1 cellular context compared by ENCODE assay signal in the genomic region with DNA sequence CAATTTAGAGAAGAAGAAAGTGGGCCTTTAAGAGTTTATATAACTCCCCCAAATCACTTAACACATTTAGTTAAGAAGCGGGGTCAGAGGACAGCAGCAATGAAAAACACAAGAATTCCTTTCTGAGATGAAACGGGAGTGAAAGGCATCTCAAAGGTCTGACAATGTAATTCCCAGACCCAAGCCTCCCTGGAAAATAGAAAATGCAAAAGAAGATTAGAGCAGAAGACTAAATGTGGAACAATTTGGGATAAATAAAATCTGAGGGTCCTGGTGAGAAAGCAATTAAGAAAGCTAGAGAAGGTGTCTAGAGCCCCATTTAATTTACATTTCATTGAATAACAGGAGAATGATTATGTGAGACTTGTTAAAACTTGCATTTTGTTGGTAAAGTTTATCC.
TF ChIP-seq lines count a peak whose summit lies in the region.

No MANE protein-coding gene starts in this region.

TF ChIP-seq in GM12891, 5 proteins besides CTCF, POLR2A, EP300 and RAD21:
- no peak for TF ChIP-seq PAX5 (IDR thresholded peaks at IDR 0.05; ENCODE audit: insufficient read depth, low read length, severe bottlenecking)
- TF ChIP-seq POLR2AphosphoS5 (IDR thresholded peaks at IDR 0.05; ENCODE audit: low read depth, low read length), result no peak
- no peak for TF ChIP-seq TAF1 (IDR thresholded peaks at IDR 0.05; ENCODE audit: low read depth, low read length)
- TF ChIP-seq POU2F2 (IDR thresholded peaks at IDR 0.05; ENCODE audit: low read depth, low read length), result no peak
- TF ChIP-seq SPI1 (IDR thresholded peaks at IDR 0.05; ENCODE audit: low read depth, low read length), result no peak
TF ChIP-seq in GM12891: peak in this region for 0.
